In the genomic region with DNA sequence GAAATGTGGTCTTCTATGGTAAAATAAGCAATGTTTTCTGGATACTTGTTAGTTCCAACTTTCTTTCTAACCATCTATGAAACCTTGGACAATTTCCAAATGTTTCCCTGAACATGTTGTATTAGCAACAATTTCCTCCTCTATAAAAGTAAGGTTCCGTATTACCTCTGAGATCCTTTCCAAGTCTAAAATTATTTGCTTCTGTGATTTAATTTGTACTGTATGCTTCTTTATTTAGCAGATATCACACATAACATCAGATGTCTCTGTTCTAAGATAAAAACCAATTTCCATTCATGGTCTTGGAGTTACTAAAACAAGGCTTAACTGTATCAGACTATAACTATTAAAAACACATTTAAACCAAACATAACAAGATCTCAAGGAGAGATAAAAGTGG, we compare ENCODE assay signal across 1 cellular context.
A peak's percentile ranks its signal among the peaks of the same experiment; 100 is the strongest.
TF ChIP-seq lines count a peak whose summit lies in the region.

No MANE protein-coding gene starts in this region.

TF ChIP-seq in HepG2, 621 proteins besides CTCF, POLR2A, EP300 and RAD21:
- TF ChIP-seq, protein P1, sequence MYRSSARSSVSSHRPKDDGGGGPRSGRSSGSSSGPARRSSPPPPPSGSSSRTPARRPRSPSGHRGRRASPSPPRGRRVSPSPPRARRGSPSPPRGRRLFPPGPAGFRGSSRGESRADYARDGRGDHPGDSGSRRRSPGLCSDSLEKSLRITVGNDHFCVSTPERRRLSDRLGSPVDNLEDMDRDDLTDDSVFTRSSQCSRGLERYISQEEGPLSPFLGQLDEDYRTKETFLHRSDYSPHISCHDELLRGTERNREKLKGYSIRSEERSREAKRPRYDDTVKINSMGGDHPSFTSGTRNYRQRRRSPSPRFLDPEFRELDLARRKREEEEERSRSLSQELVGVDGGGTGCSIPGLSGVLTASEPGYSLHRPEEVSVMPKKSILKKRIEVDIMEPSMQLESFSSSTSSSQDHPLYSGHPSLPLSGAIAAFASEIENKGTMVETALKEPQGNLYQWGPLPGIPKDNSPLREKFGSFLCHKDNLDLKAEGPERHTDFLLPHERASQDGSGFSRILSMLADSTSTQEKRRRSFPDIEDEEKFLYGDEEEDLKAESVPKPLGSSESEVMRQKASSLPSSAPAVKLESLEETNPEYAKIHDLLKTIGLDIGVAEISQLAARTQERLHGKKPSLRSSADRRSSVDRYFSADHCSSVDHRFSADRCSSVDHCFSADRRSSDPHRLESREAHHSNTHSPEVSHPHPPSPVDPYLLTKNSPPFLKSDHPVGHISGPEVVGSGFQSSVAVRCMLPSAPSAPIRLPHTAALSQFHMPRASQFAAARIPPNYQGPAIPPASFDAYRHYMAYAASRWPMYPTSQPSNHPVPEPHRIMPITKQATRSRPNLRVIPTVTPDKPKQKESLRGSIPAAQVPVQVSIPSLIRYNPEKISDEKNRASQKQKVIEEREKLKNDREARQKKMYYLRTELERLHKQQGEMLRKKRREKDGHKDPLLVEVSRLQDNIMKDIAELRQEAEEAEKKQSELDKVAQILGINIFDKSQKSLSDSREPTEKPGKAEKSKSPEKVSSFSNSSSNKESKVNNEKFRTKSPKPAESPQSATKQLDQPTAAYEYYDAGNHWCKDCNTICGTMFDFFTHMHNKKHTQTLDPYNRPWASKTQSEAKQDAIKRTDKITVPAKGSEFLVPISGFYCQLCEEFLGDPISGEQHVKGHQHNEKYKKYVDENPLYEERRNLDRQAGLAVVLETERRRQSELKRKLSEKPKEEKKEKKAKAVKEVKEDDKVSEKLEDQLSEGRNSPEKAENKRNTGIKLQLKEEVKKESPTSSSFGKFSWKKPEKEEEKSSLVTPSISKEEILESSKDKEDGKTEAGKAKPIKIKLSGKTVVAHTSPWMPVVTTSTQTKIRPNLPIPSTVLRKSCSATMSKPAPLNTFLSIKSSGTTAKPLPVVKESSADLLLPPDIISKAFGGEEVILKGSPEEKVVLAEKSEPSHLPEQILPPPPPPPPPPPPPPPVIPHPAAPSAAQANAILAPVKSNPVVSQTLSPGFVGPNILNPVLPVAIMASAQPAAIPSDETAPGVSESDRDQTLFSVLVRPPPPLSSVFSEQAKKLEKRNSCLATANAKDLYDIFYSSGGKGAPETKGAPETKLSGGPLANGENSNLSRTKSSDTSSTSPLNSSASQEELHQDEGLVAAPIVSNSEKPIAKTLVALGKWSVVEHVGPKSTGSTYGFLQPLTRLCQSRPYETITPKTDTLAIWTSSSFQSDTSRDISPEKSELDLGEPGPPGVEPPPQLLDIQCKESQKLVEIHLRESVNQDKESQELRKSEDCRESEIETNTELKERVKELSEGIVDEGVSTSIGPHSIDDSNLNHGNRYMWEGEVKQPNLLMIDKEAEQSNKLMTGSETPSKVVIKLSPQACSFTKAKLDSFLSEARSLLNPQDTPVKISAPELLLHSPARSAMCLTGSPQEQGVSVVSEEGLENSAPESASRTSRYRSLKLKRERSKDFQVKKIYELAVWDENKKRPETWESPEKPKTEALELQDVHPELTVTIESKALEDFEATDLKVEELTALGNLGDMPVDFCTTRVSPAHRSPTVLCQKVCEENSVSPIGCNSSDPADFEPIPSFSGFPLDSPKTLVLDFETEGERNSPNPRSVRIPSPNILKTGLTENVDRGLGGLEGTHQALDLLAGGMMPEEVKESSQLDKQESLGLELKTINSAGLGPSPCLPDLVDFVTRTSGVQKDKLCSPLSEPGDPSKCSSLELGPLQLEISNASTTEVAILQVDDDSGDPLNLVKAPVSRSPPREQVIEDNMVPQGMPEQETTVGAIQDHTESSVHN (CRISPR knock-in tag; IDR thresholded peaks at IDR 0.05), result no peak
- TF ChIP-seq NCOA2 (CRISPR knock-in tag; IDR thresholded peaks at IDR 0.05) (0 out of 2 replicates have a peak, but pooled peaks have one; percentile 8), FOXJ3 (CRISPR knock-in tag; IDR thresholded peaks at IDR 0.05; ENCODE audit: borderline replicate concordance) (no peak), ETV6 (CRISPR knock-in tag; conservative IDR thresholded peaks at IDR 0.05) (no peak), HMG20A (CRISPR knock-in tag; IDR thresholded peaks at IDR 0.05; ENCODE audit: borderline replicate concordance) (no peak)
